ENCODE assay signal across 1 cellular context in genomic region chr2:223026357-223027110, GRCh38.
TF ChIP-seq lines count a peak whose summit lies in the region.

No MANE protein-coding gene starts in this region.

TF ChIP-seq in GM23338, 12 proteins besides CTCF, POLR2A, EP300 and RAD21 (continued from another document):
- TF ChIP-seq ZNF462 (CRISPR knock-in tag; IDR thresholded peaks at IDR 0.05) (no peak), ETS1 (IDR thresholded peaks at IDR 0.05) (no peak), EZH2 (IDR thresholded peaks at IDR 0.05; ENCODE audit: low read depth, unreplicated experiment) (no peak), POLR2AphosphoS5 (IDR thresholded peaks at IDR 0.05; ENCODE audit: low read depth) (no peak), ZNF331 (CRISPR knock-in tag; IDR thresholded peaks at IDR 0.05; ENCODE audit: low read depth) (no peak), JUNB (IDR thresholded peaks at IDR 0.05; ENCODE audit: unreplicated experiment) (no peak), STAT1 (IDR thresholded peaks at IDR 0.05; ENCODE audit: unreplicated experiment) (no peak), EZH2phosphoT487 (IDR thresholded peaks at IDR 0.05; ENCODE audit: unreplicated experiment) (no peak)
